In the genomic region with DNA sequence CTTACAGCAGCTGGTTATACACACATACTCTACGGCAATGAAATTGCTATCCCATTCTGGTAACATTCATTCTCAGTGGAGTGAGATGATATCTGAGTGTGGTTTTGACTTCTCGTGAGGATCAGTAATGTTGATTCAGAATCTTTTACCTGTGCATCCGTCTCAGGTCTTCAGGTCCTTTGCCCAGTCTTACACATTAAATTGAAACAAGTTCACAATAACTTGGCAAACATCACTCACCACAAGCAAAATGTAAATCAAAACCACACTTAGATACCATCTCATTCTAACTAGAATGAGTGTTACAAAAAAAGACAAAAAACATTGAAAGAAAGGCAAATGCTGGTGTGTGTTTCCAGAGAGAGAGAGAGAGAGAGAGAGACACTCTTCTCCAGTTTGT, we compare ENCODE assay signal across 27 cellular contexts. TPM values are rescaled to one million over a fixed set of nuclear protein-coding genes. Genes with fewer than 3 reads are reported as not detected.
DNase-seq lines count a peak whose midpoint lies in the region; ATAC-seq, FAIRE-seq and TF ChIP-seq lines count a peak whose summit lies in the region.
"Had no signal": no experiment of that assay in that cellular context is flagged by ENCODE, and none has a peak within 500 bp of the region (broad histone marks: within the 10 kb centered on the region; RNA-seq: fewer than 3 reads in every experiment).

No MANE protein-coding gene starts in this region.

- H3K4me1 Mint-ChIP-seq in activated T-cell treated with anti-CD3 and anti-CD28 coated beads, Interleukin-2, amount 50 U/mL, for 72 hours (ENCODE audit: low read depth), result peaks cover 97% of the 10 kb centered on the region
- H3K4me1 Mint-ChIP-seq in T-helper 2 cell treated with Interferon-gamma antibody and Interleukin-4, amounts not matched to agents 5 μg/mL and 100 μg/mL, for 36 hours (ENCODE audit: low read depth), result peaks cover 76% of the 10 kb centered on the region
- H3K4me1 Mint-ChIP-seq in progenitor cell of endocrine pancreas (ENCODE audit: low read depth), result peaks cover 3% of the 10 kb centered on the region
- H3K4me1 Mint-ChIP-seq: GM23338 had no signal

- peaks cover 44 to 70% of the 10 kb centered on the region in 2 donors for H3K36me3 Mint-ChIP-seq in activated T-cell treated with anti-CD3 and anti-CD28 coated beads, Interleukin-2, amount 50 U/mL, for 72 hours (ENCODE audit: insufficient read depth in 2 of 2)
- H3K36me3 Mint-ChIP-seq in T-helper 2 cell treated with Interferon-gamma antibody and Interleukin-4, amounts not matched to agents 5 μg/mL and 100 μg/mL, for 36 hours (ENCODE audit: low read depth), result peaks cover 94% of the 10 kb centered on the region
- peaks cover 55% of the 10 kb centered on the region for H3K36me3 Mint-ChIP-seq in progenitor cell of endocrine pancreas (ENCODE audit: insufficient read depth)

- ATAC-seq in activated T-cell treated with anti-CD3 and anti-CD28 coated beads, Interleukin-2, amount 50 U/mL, for 72 hours (replicated peaks in 1 of 2), result peak; percentile 71 to 75
- ATAC-seq in HG03457 (IDR thresholded peaks at IDR 0.05; ENCODE audit: unreplicated experiment), result no peak
- ATAC-seq: esophagus mucosa, GM23338, HepG2, lower lobe of right lung had no signal

- H3K9me3 Mint-ChIP-seq in activated T-cell treated with anti-CD3 and anti-CD28 coated beads, Interleukin-2, amount 50 U/mL, for 72 hours, result peaks cover 0 to 2% of the 10 kb centered on the region in 2 donors
- H3K9me3 Mint-ChIP-seq in T-helper 2 cell treated with Interferon-gamma antibody and Interleukin-4, amounts not matched to agents 5 μg/mL and 100 μg/mL, for 36 hours, result peaks cover 4% of the 10 kb centered on the region
- H3K9me3 Mint-ChIP-seq in progenitor cell of endocrine pancreas (ENCODE audit: low read depth), result no peaks in the 10 kb centered on the region
- H3K9me3 Mint-ChIP-seq: GM23338 had no signal

- peaks cover 59% of the 10 kb centered on the region for H3K36me3 ChIP-seq in effector memory CD4-positive, alpha-beta T cell (ENCODE audit: control insufficient read depth, insufficient read depth, low read length)
- H3K36me3 ChIP-seq: uterus had no signal

- peak; percentile 27 for FAIRE-seq in urothelium cell line (lab: Jason Lieb, UNC)
- FAIRE-seq: astrocyte, frontal cortex, GM19239, HepG2, keratinocyte, small intestine had no signal

- H3K27me3 ChIP-seq in effector memory CD4-positive, alpha-beta T cell (replicated peaks; ENCODE audit: control insufficient read depth, insufficient read depth, low read length, poor library complexity, severe bottlenecking), result no peaks in the 10 kb centered on the region
- H3K27me3 ChIP-seq: uterus had no signal

- peak in 1 of 2 donors; percentile 33 for DNase-seq in activated T-cell treated with anti-CD3 and anti-CD28 coated beads, Interleukin-2, amount 50 U/mL, for 72 hours
- no peak for DNase-seq in activated T-cell treated with anti-CD3 and anti-CD28 coated beads for 4 hours
- peak; percentile 48 for DNase-seq in T-helper 2 cell treated with Interferon-gamma antibody and Interleukin-4, amounts not matched to agents 5 μg/mL and 100 μg/mL, for 36 hours (ENCODE audit: low spot score)
- no peak for DNase-seq in effector memory CD4-positive, alpha-beta T cell
- no peak for DNase-seq in urothelium cell line (ENCODE audit: low spot score)
- no peak for DNase-seq in globus pallidus (ENCODE audit: low spot score)
- DNase-seq in progenitor cell of endocrine pancreas (ENCODE audit: low spot score, unreplicated experiment), result no peak
- DNase-seq: ACHN; activated CD4-positive, alpha-beta T cell treated with anti-CD3 and anti-CD28 coated beads, Interleukin-2, amount 50 U/mL, for 1 hour; C1 segment of cervical spinal cord; lower lobe of right lung; NCI-H1436 treated with DMSO at 0.1 percent for 48 hours; NCI-H2171; NCI-H526 treated with DMSO at 0.1 percent for 48 hours; small intestine; uterus had no signal

- no peaks in the 10 kb centered on the region for H3K9me3 ChIP-seq in effector memory CD4-positive, alpha-beta T cell (ENCODE audit: control insufficient read depth, low read length)
- H3K9me3 ChIP-seq: lower lobe of right lung, uterus had no signal

- TF ChIP-seq CTCF in progenitor cell of endocrine pancreas (IDR thresholded peaks at IDR 0.05; ENCODE audit: unreplicated experiment), result no peak

- peak overlapping the region; percentile 77 for H3K27ac Mint-ChIP-seq in activated T-cell treated with anti-CD3 and anti-CD28 coated beads, Interleukin-2, amount 50 U/mL, for 72 hours
- peak overlapping the region; percentile 84 for H3K27ac Mint-ChIP-seq in T-helper 2 cell treated with Interferon-gamma antibody and Interleukin-4, amounts not matched to agents 5 μg/mL and 100 μg/mL, for 36 hours
- H3K27ac Mint-ChIP-seq in progenitor cell of endocrine pancreas, result no peak overlapping the region
- H3K27ac Mint-ChIP-seq: GM23338 had no signal

- H3K4me3 Mint-ChIP-seq in activated T-cell treated with anti-CD3 and anti-CD28 coated beads, Interleukin-2, amount 50 U/mL, for 72 hours, result peak overlapping the region; percentile 62 to 71
- peak overlapping the region; percentile 70 for H3K4me3 Mint-ChIP-seq in T-helper 2 cell treated with Interferon-gamma antibody and Interleukin-4, amounts not matched to agents 5 μg/mL and 100 μg/mL, for 36 hours
- H3K4me3 Mint-ChIP-seq in progenitor cell of endocrine pancreas (ENCODE audit: low read depth), result no peak overlapping the region
- H3K4me3 Mint-ChIP-seq: GM23338 had no signal

- no peaks in the 10 kb centered on the region for H3K27me3 Mint-ChIP-seq in activated T-cell treated with anti-CD3 and anti-CD28 coated beads, Interleukin-2, amount 50 U/mL, for 72 hours (ENCODE audit: low read depth)
- H3K27me3 Mint-ChIP-seq in T-helper 2 cell treated with Interferon-gamma antibody and Interleukin-4, amounts not matched to agents 5 μg/mL and 100 μg/mL, for 36 hours (ENCODE audit: low read depth), result no peaks in the 10 kb centered on the region
- H3K27me3 Mint-ChIP-seq in progenitor cell of endocrine pancreas, result no peaks in the 10 kb centered on the region

- peak overlapping the region; percentile 4 for H3K27ac ChIP-seq in effector memory CD4-positive, alpha-beta T cell (ENCODE audit: insufficient read depth, low read length, poor library complexity, severe bottlenecking)
- H3K27ac ChIP-seq: lower lobe of right lung, uterus had no signal

- no peaks in the 10 kb centered on the region for H3K4me1 ChIP-seq in effector memory CD4-positive, alpha-beta T cell (ENCODE audit: control insufficient read depth, insufficient read depth, low read length, poor library complexity, severe bottlenecking)
- H3K4me1 ChIP-seq: lower lobe of right lung, uterus had no signal

- no peak overlapping the region for H3K4me3 ChIP-seq in effector memory CD4-positive, alpha-beta T cell (ENCODE audit: insufficient read depth, low read depth, low read length, poor library complexity, severe bottlenecking)
- H3K4me3 ChIP-seq: GM23338, lower lobe of right lung, uterus had no signal

RNA-seq across cellular contexts. Expression of a gene that starts 14.0 kb away (rescaled TPM):
- 10 to 100 TPM; 22.7 to 22.9 TPM for total RNA-seq in activated T-cell treated with anti-CD3 and anti-CD28 coated beads, Interleukin-2, amount 50 U/mL, for 72 hours
- total RNA-seq in progenitor cell of endocrine pancreas, result 0.07 TPM in 1 of 2 replicates, not detected in the other
- total RNA-seq: astrocyte, esophagus mucosa, frontal cortex, GM23338, HepG2, MCF 10A, subcutaneous adipose tissue had no signal

RNA-seq across cellular contexts. Expression of a gene that starts 46.1 kb away (rescaled TPM):
- 1 to 10 TPM; 1.6 to 1.8 TPM for total RNA-seq in activated T-cell treated with anti-CD3 and anti-CD28 coated beads, Interleukin-2, amount 50 U/mL, for 72 hours
- 8.9 and 9.8 TPM in 2 replicates for total RNA-seq in progenitor cell of endocrine pancreas

RNA-seq across cellular contexts. Expression of a gene that starts 49.4 kb away (rescaled TPM):
- total RNA-seq in activated T-cell treated with anti-CD3 and anti-CD28 coated beads, Interleukin-2, amount 50 U/mL, for 72 hours, result 1 to 10 TPM in 1 of 2 donors, under 1 TPM in 1; 0.90 to 1.7 TPM
- total RNA-seq in progenitor cell of endocrine pancreas, result not detected in 2 replicates
- total RNA-seq: cerebellum, frontal cortex, GM23338, HepG2, lower lobe of right lung, MCF 10A, uterus had no signal

RNA-seq across cellular contexts. Expression of a gene that starts 58.0 kb away (rescaled TPM):
- 1 to 10 TPM in 1 of 2 donors, under 1 TPM in 1; 0.72 to 1.5 TPM for total RNA-seq in activated T-cell treated with anti-CD3 and anti-CD28 coated beads, Interleukin-2, amount 50 U/mL, for 72 hours
- not detected in 2 replicates for total RNA-seq in progenitor cell of endocrine pancreas
- total RNA-seq: cerebellum, esophagus mucosa, frontal cortex, HepG2, MCF 10A, subcutaneous adipose tissue had no signal

Comparison
In these comparisons a context has a peak if more than half of its experiments do, and no peak if none do; other contexts are left out.
1. RNA of a gene that starts 14.0 kb away (total RNA-seq): 22.7 to 22.9 TPM in activated T-cell treated with anti-CD3 and anti-CD28 coated beads, Interleukin-2, amount 50 U/mL, for 72 hours; 0.07 TPM in progenitor cell of endocrine pancreas; every median in the first group is over 10 times any median in the second.